ENCODE assay signal across 8 cellular contexts in the genomic region with DNA sequence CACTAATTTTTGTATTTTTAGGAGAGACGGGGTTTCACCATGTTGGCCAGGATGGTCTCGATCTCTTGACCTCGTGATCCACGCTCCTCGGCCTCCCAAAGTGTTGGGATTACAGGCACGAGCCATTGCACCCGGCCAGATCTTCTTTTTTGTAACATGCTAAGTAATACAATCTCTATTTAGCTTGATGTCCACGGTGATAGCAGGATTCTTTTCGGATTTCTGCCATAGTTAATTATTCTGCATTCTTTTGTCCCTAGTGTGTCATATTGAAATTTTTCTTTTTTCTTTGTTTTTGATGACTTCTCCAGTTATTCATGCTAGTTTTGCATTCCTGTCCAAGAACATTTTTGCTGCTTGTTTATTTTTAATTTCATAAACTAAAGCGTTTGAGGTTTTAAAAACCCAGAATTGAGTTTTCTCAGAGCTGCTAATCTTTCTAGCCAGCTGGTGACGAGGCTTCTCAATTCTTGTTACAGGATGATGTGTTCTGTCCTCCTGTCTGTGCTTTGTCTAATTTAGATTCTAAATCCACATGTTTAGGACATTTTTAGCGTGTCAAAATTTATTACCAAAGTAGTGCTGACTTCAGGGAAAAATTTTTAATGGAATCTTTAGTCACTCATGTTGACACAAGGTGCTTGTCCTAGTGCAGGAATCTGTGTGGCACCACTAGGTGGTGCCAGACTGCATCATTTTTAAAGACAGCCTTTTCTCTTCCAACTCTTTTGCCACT. TPM values are rescaled to one million over a fixed set of nuclear protein-coding genes. Genes with fewer than 3 reads are reported as not detected.
DNase-seq lines count a peak whose midpoint lies in the region; ATAC-seq and TF ChIP-seq lines count a peak whose summit lies in the region.

No MANE protein-coding gene starts in this region.

- no peaks in the 10 kb centered on the region for H3K9me3 Mint-ChIP-seq in natural killer cell
- H3K9me3 Mint-ChIP-seq in stimulated activated naive B cell treated with anti-CD40 and anti-IgM and Interleukin-4, amounts not matched to agents 10 μg/mL and 1 μg/mL and 100 μg/mL, for 72 hours: no peaks in the 10 kb centered on the region

- 74% methylated on average over 12 of the region's 12 CpGs for WGBS in esophagus muscularis mucosa

- no peak overlapping the region for H3K4me3 Mint-ChIP-seq in natural killer cell
- H3K4me3 Mint-ChIP-seq in stimulated activated naive B cell treated with anti-CD40 and anti-IgM and Interleukin-4, amounts not matched to agents 10 μg/mL and 1 μg/mL and 100 μg/mL, for 72 hours: no peak overlapping the region

- TF ChIP-seq POLR2A in esophagus muscularis mucosa (IDR thresholded peaks at IDR 0.05; ENCODE audit: low read depth): no peak

- no peaks in the 10 kb centered on the region for H3K9me3 ChIP-seq in esophagus muscularis mucosa

- H3K27ac ChIP-seq in esophagus muscularis mucosa (replicated peaks in 1 of 4): peak overlapping the region in 3 of 4 donors; percentile 14 to 40 (median 31)

- TF ChIP-seq CTCF in esophagus muscularis mucosa (IDR thresholded peaks at IDR 0.05) (peak; percentile 80 to 90 (median 82)), natural killer cell (IDR thresholded peaks at IDR 0.05) (peak; percentile 97)

- peak in 2 of 3 donors; percentile 58 to 67 for ATAC-seq in natural killer cell
- ATAC-seq in HG02759 (IDR thresholded peaks at IDR 0.05; ENCODE audit: unreplicated experiment): no peak
- ATAC-seq in stimulated activated naive B cell treated with anti-CD40 and anti-IgM and Interleukin-4, amounts not matched to agents 10 μg/mL and 1 μg/mL and 100 μg/mL, for 72 hours (replicated peaks): no peak

- TF ChIP-seq EP300 in esophagus muscularis mucosa (IDR thresholded peaks at IDR 0.05): no peak

- H3K36me3 ChIP-seq in esophagus muscularis mucosa: no peaks in the 10 kb centered on the region

- peak; percentile 79 for DNase-seq in A172 (ENCODE audit: low spot score)
- peak; percentile 39 for DNase-seq in GF-D8 (lab: John Stamatoyannopoulos, UW)
- peak; percentile 16 for DNase-seq in NCI-H2029 (lab: John Stamatoyannopoulos, UW)
- DNase-seq in activated CD4-positive, alpha-beta T cell treated with anti-CD3 and anti-CD28 coated beads for 48 hours: peak; percentile 53
- no peak for DNase-seq in esophagus muscularis mucosa (ENCODE audit: extremely low spot score)
- DNase-seq in natural killer cell: no peak
- DNase-seq in stimulated activated naive B cell treated with anti-CD40 and anti-IgM and Interleukin-4, amounts not matched to agents 10 μg/mL and 1 μg/mL and 100 μg/mL, for 72 hours: no peak

- H3K27me3 Mint-ChIP-seq in natural killer cell (ENCODE audit: low read depth in 2 of 2): no peaks in the 10 kb centered on the region
- H3K27me3 Mint-ChIP-seq in stimulated activated naive B cell treated with anti-CD40 and anti-IgM and Interleukin-4, amounts not matched to agents 10 μg/mL and 1 μg/mL and 100 μg/mL, for 72 hours: no peaks in the 10 kb centered on the region

- peaks cover 56 to 62% of the 10 kb centered on the region in 2 donors for H3K4me1 Mint-ChIP-seq in natural killer cell
- H3K4me1 Mint-ChIP-seq in stimulated activated naive B cell treated with anti-CD40 and anti-IgM and Interleukin-4, amounts not matched to agents 10 μg/mL and 1 μg/mL and 100 μg/mL, for 72 hours: peaks cover 31 to 68% of the 10 kb centered on the region in 2 donors

- no peak overlapping the region for H3K4me3 ChIP-seq in esophagus muscularis mucosa

- intact Hi-C loops in esophagus muscularis mucosa (cut with DNase I): no loop called here
- intact Hi-C loops in natural killer cell (cut with micrococcal nuclease): loop anchor here (5.0 kb wide), 1 partner anchor 33 kb away; no protein-coding TSS in a partner anchor

- H3K4me1 ChIP-seq in esophagus muscularis mucosa: peaks cover 32 to 74% (median 64%) of the 10 kb centered on the region in 4 donors

- H3K36me3 Mint-ChIP-seq in natural killer cell: no peaks in the 10 kb centered on the region
- H3K36me3 Mint-ChIP-seq in stimulated activated naive B cell treated with anti-CD40 and anti-IgM and Interleukin-4, amounts not matched to agents 10 μg/mL and 1 μg/mL and 100 μg/mL, for 72 hours: peaks cover 8% of the 10 kb centered on the region in 2 donors

- peak overlapping the region; percentile 15 to 32 for H3K27ac Mint-ChIP-seq in natural killer cell
- no peak overlapping the region for H3K27ac Mint-ChIP-seq in stimulated activated naive B cell treated with anti-CD40 and anti-IgM and Interleukin-4, amounts not matched to agents 10 μg/mL and 1 μg/mL and 100 μg/mL, for 72 hours

- H3K27me3 ChIP-seq in esophagus muscularis mucosa: no peaks in the 10 kb centered on the region

RNA-seq across cellular contexts. Expression of a gene that starts 21.8 kb away (rescaled TPM):
- 3.7 and 5.3 TPM in 2 replicates for total RNA-seq in A172 (2014; rRNA removed; shearing (Covaris generic))
- total RNA-seq in esophagus muscularis mucosa (10 to 100 TPM; 34.5 to 47.3 (median 42.0) TPM), natural killer cell (10 to 100 TPM; 32.4 to 43.8 (median 39.6) TPM)

RNA-seq across cellular contexts. Expression of a gene that starts 44.3 kb away (rescaled TPM):
- 88.8 and 95.7 TPM in 2 replicates for total RNA-seq in A172 (2014; rRNA removed; shearing (Covaris generic))
- total RNA-seq in esophagus muscularis mucosa (10 to 100 TPM in 2 of 4 donors, 1 to 10 TPM in 2; 5.6 to 17.7 (median 10.8) TPM), natural killer cell (10 to 100 TPM; 22.4 to 25.3 (median 24.8) TPM)

Comparison
In these comparisons a context has a peak if more than half of its experiments do, and no peak if none do; other contexts are left out.
1. DNase-seq: peak in A172 (single experiment), GF-D8 (single experiment), NCI-H2029 (single experiment) and activated CD4-positive, alpha-beta T cell treated with anti-CD3 and anti-CD28 coated beads for 48 hours (single experiment); none in esophagus muscularis mucosa (single experiment), natural killer cell (single experiment) and stimulated activated naive B cell treated with anti-CD40 and anti-IgM and Interleukin-4, amounts not matched to agents 10 μg/mL and 1 μg/mL and 100 μg/mL, for 72 hours (single experiment).
2. ATAC-seq: peak in natural killer cell (2 of 3); none in HG02759 (single experiment) and stimulated activated naive B cell treated with anti-CD40 and anti-IgM and Interleukin-4, amounts not matched to agents 10 μg/mL and 1 μg/mL and 100 μg/mL, for 72 hours (0 of 2).